In the genomic region with DNA sequence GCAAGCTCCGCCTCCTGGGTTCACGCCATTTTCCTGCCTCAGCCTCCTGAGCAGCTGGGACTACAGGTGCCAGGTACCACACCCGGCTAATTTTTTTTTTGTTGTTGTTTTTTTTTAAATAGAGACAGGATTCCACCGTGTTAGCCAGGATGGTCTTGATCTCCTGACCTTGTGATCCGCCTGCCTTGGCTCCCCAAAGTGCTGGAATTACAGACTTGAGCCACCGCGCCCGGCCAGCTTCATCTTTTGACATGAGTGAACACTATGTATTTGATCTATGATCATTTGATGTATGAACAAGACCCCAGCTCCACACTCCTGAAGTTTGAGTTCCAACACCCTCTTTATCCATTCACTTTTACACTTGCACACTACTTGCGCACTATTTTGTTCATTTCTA, we compare ENCODE assay signal across 20 cellular contexts. TPM values are rescaled to one million over a fixed set of nuclear protein-coding genes. Genes with fewer than 3 reads are reported as not detected.
DNase-seq lines count a peak whose midpoint lies in the region; ATAC-seq and TF ChIP-seq lines count a peak whose summit lies in the region.
"Had no signal": no experiment of that assay in that cellular context is flagged by ENCODE, and none has a peak within 500 bp of the region (broad histone marks: within the 10 kb centered on the region; RNA-seq: fewer than 3 reads in every experiment).

No MANE protein-coding gene starts in this region.

- no peaks in the 10 kb centered on the region for H3K36me3 ChIP-seq in effector memory CD4-positive, alpha-beta T cell (ENCODE audit: control insufficient read depth, insufficient read depth, low read length)

- POLR2A ChIA-PET in activated CD4-positive, alpha-beta memory T cell treated with anti-CD3 and anti-CD28 coated beads, Interleukin-2, amount 10 ng/mL, durations not matched to agents 7 days and 5 days (lab: Charles Lee), result interaction anchor here (0.8 to 1.6 kb wide), 3 partner anchors 99 to 193 kb away, joined by 3 to 4 read pairs (median 4); no protein-coding TSS in a partner anchor

- BruUV-seq in Calu3 (replicated peaks; lab: Mats Ljungman, UMichigan), result no TSS peak

- peaks cover 8 to 14% of the 10 kb centered on the region in 2 donors for H3K9me3 Mint-ChIP-seq in activated T-cell treated with anti-CD3 and anti-CD28 coated beads, Interleukin-2, amount 50 U/mL, for 72 hours
- peaks cover 6% of the 10 kb centered on the region for H3K9me3 Mint-ChIP-seq in activated T-cell treated with anti-CD3 and anti-CD28 coated beads, Interleukin-2, amount 50 U/mL, for 24 hours
- H3K9me3 Mint-ChIP-seq in Calu3 (ENCODE audit: low read depth, unreplicated experiment), result peaks cover 12% of the 10 kb centered on the region
- peaks cover 7% of the 10 kb centered on the region for H3K9me3 Mint-ChIP-seq in natural killer cell treated with Interleukin-12 subunit alpha and Interleukin-12 subunit beta and Interleukin-15 and Interleukin-18, amount 100 ng/mL, for 72 hours
- peaks cover 11% of the 10 kb centered on the region for H3K9me3 Mint-ChIP-seq in activated CD4-positive, alpha-beta memory T cell treated with anti-CD3 and anti-CD28 coated beads, Interleukin-2, amount 10 ng/mL, durations not matched to agents 7 days and 5 days

- H3K27ac Mint-ChIP-seq in activated T-cell treated with anti-CD3 and anti-CD28 coated beads, Interleukin-2, amount 50 U/mL, for 72 hours, result peak overlapping the region; percentile 34
- no peak overlapping the region for H3K27ac Mint-ChIP-seq in activated T-cell treated with anti-CD3 and anti-CD28 coated beads, Interleukin-2, amount 50 U/mL, for 24 hours
- peak overlapping the region; percentile 10 for H3K27ac Mint-ChIP-seq in Calu3 (ENCODE audit: unreplicated experiment)
- H3K27ac Mint-ChIP-seq in natural killer cell treated with Interleukin-12 subunit alpha and Interleukin-12 subunit beta and Interleukin-15 and Interleukin-18, amount 100 ng/mL, for 72 hours, result peak overlapping the region; percentile 85 to 100
- no peak overlapping the region for H3K27ac Mint-ChIP-seq in activated CD4-positive, alpha-beta memory T cell treated with anti-CD3 and anti-CD28 coated beads, Interleukin-2, amount 10 ng/mL, durations not matched to agents 7 days and 5 days
- H3K27ac Mint-ChIP-seq: CD14-positive monocyte had no signal

- no peak for TF ChIP-seq CTCF in Calu3 (IDR thresholded peaks at IDR 0.05; ENCODE audit: unreplicated experiment)

- peak overlapping the region; percentile 92 for H3K27ac ChIP-seq in effector memory CD4-positive, alpha-beta T cell (ENCODE audit: insufficient read depth, low read length, poor library complexity, severe bottlenecking)

- CTCF ChIA-PET in Calu3 (lab: Charles Lee), result no interaction called here
- CTCF ChIA-PET in activated CD4-positive, alpha-beta memory T cell treated with anti-CD3 and anti-CD28 coated beads, Interleukin-2, amount 10 ng/mL, durations not matched to agents 7 days and 5 days (lab: Charles Lee), result interaction anchor here (1.1 to 1.9 kb wide), 3 partner anchors 9 to 63 kb away, joined by 4 to 6 read pairs (median 4); no protein-coding TSS in a partner anchor

- no peak overlapping the region for H3K4me3 ChIP-seq in effector memory CD4-positive, alpha-beta T cell (ENCODE audit: insufficient read depth, low read depth, low read length, poor library complexity, severe bottlenecking)

- no peaks in the 10 kb centered on the region for H3K9me3 ChIP-seq in effector memory CD4-positive, alpha-beta T cell (ENCODE audit: control insufficient read depth, low read length)

- H3K4me3 Mint-ChIP-seq in activated T-cell treated with anti-CD3 and anti-CD28 coated beads, Interleukin-2, amount 50 U/mL, for 72 hours, result no peak overlapping the region
- H3K4me3 Mint-ChIP-seq in activated T-cell treated with anti-CD3 and anti-CD28 coated beads, Interleukin-2, amount 50 U/mL, for 24 hours, result no peak overlapping the region
- no peak overlapping the region for H3K4me3 Mint-ChIP-seq in Calu3 (ENCODE audit: low read depth, unreplicated experiment)
- no peak overlapping the region for H3K4me3 Mint-ChIP-seq in natural killer cell treated with Interleukin-12 subunit alpha and Interleukin-12 subunit beta and Interleukin-15 and Interleukin-18, amount 100 ng/mL, for 72 hours
- H3K4me3 Mint-ChIP-seq in activated CD4-positive, alpha-beta memory T cell treated with anti-CD3 and anti-CD28 coated beads, Interleukin-2, amount 10 ng/mL, durations not matched to agents 7 days and 5 days, result no peak overlapping the region
- H3K4me3 Mint-ChIP-seq: CD14-positive monocyte, H9 had no signal

- peaks cover 69% of the 10 kb centered on the region for H3K4me1 Mint-ChIP-seq in activated T-cell treated with anti-CD3 and anti-CD28 coated beads, Interleukin-2, amount 50 U/mL, for 72 hours (ENCODE audit: low read depth)
- peaks cover 58% of the 10 kb centered on the region for H3K4me1 Mint-ChIP-seq in activated T-cell treated with anti-CD3 and anti-CD28 coated beads, Interleukin-2, amount 50 U/mL, for 24 hours (ENCODE audit: low read depth)
- H3K4me1 Mint-ChIP-seq in Calu3 (ENCODE audit: low read depth, unreplicated experiment), result peaks cover 43% of the 10 kb centered on the region
- peaks cover 48 to 53% of the 10 kb centered on the region in 2 donors for H3K4me1 Mint-ChIP-seq in natural killer cell treated with Interleukin-12 subunit alpha and Interleukin-12 subunit beta and Interleukin-15 and Interleukin-18, amount 100 ng/mL, for 72 hours (ENCODE audit: low read depth in 2 of 2)
- H3K4me1 Mint-ChIP-seq in activated CD4-positive, alpha-beta memory T cell treated with anti-CD3 and anti-CD28 coated beads, Interleukin-2, amount 10 ng/mL, durations not matched to agents 7 days and 5 days, result peaks cover 66% of the 10 kb centered on the region

- intact Hi-C loops in Calu3 (cut with micrococcal nuclease; ENCODE audit: unreplicated experiment), result loop anchor here (10.0 kb wide), 1 partner anchor 188 kb away; a partner anchor contains a TSS

- H3K4me1 ChIP-seq in effector memory CD4-positive, alpha-beta T cell (ENCODE audit: control insufficient read depth, insufficient read depth, low read length, poor library complexity, severe bottlenecking), result peaks cover 47% of the 10 kb centered on the region

- H3K36me3 Mint-ChIP-seq in activated T-cell treated with anti-CD3 and anti-CD28 coated beads, Interleukin-2, amount 50 U/mL, for 72 hours (ENCODE audit: insufficient read depth in 2 of 2), result peaks cover 13 to 18% of the 10 kb centered on the region in 2 donors
- no peaks in the 10 kb centered on the region for H3K36me3 Mint-ChIP-seq in activated T-cell treated with anti-CD3 and anti-CD28 coated beads, Interleukin-2, amount 50 U/mL, for 24 hours (ENCODE audit: low read depth)
- H3K36me3 Mint-ChIP-seq in Calu3 (ENCODE audit: insufficient read depth, unreplicated experiment), result peaks cover 39% of the 10 kb centered on the region
- H3K36me3 Mint-ChIP-seq in natural killer cell treated with Interleukin-12 subunit alpha and Interleukin-12 subunit beta and Interleukin-15 and Interleukin-18, amount 100 ng/mL, for 72 hours, result peaks cover 10% of the 10 kb centered on the region
- peaks cover 18% of the 10 kb centered on the region for H3K36me3 Mint-ChIP-seq in activated CD4-positive, alpha-beta memory T cell treated with anti-CD3 and anti-CD28 coated beads, Interleukin-2, amount 10 ng/mL, durations not matched to agents 7 days and 5 days (ENCODE audit: low read depth)
- H3K36me3 Mint-ChIP-seq: CD14-positive monocyte had no signal

- ATAC-seq in activated T-cell treated with anti-CD3 and anti-CD28 coated beads, Interleukin-2, amount 50 U/mL, for 72 hours (replicated peaks in 1 of 2), result no peak
- no peak for ATAC-seq in natural killer cell treated with Interleukin-12 subunit alpha and Interleukin-12 subunit beta and Interleukin-15 and Interleukin-18, amount 100 ng/mL, for 72 hours
- ATAC-seq in GM18909 (IDR thresholded peaks at IDR 0.05; ENCODE audit: poor library complexity, unreplicated experiment) (no peak), HG02970 (IDR thresholded peaks at IDR 0.05; ENCODE audit: low FRiP score, unreplicated experiment) (no peak)

- H3K27me3 Mint-ChIP-seq in activated T-cell treated with anti-CD3 and anti-CD28 coated beads, Interleukin-2, amount 50 U/mL, for 72 hours (ENCODE audit: low read depth), result no peaks in the 10 kb centered on the region
- H3K27me3 Mint-ChIP-seq in activated T-cell treated with anti-CD3 and anti-CD28 coated beads, Interleukin-2, amount 50 U/mL, for 24 hours, result no peaks in the 10 kb centered on the region
- H3K27me3 Mint-ChIP-seq in Calu3 (ENCODE audit: unreplicated experiment), result no peaks in the 10 kb centered on the region
- H3K27me3 Mint-ChIP-seq in natural killer cell treated with Interleukin-12 subunit alpha and Interleukin-12 subunit beta and Interleukin-15 and Interleukin-18, amount 100 ng/mL, for 72 hours, result no peaks in the 10 kb centered on the region
- no peaks in the 10 kb centered on the region for H3K27me3 Mint-ChIP-seq in activated CD4-positive, alpha-beta memory T cell treated with anti-CD3 and anti-CD28 coated beads, Interleukin-2, amount 10 ng/mL, durations not matched to agents 7 days and 5 days

- no peaks in the 10 kb centered on the region for H3K27me3 ChIP-seq in effector memory CD4-positive, alpha-beta T cell (replicated peaks; ENCODE audit: control insufficient read depth, insufficient read depth, low read length, poor library complexity, severe bottlenecking)

- no peak for DNase-seq in activated T-cell treated with anti-CD3 and anti-CD28 coated beads, Interleukin-2, amount 50 U/mL, for 72 hours
- DNase-seq in activated T-cell treated with anti-CD3 and anti-CD28 coated beads, Interleukin-2, amount 50 U/mL, for 24 hours, result no peak
- no peak for DNase-seq in Calu3
- no peak for DNase-seq in effector memory CD4-positive, alpha-beta T cell
- DNase-seq in natural killer cell treated with Interleukin-12 subunit alpha and Interleukin-12 subunit beta and Interleukin-15 and Interleukin-18, amount 100 ng/mL, for 72 hours (ENCODE audit: low spot score), result no peak
- DNase-seq in activated CD4-positive, alpha-beta memory T cell treated with anti-CD3 and anti-CD28 coated beads, Interleukin-2, amount 10 ng/mL, durations not matched to agents 7 days and 5 days, result no peak
- DNase-seq: ACHN, AML-193, DMS79 treated with DMSO at 0.1 percent for 48 hours, H9, Karpas-422, MM.1S, NCI-H1092 treated with DMSO at 0.1 percent for 48 hours, NCI-H187, NCI-H748 treated with DMSO at 0.1 percent for 48 hours, OCI-M1, SHP77 treated with DMSO at 0.1 percent for 48 hours had no signal

RNA-seq across cellular contexts. Expression of a gene that starts 43.4 kb away (rescaled TPM):
- 100 to 1,000 TPM; 101 to 106 TPM for total RNA-seq in activated T-cell treated with anti-CD3 and anti-CD28 coated beads, Interleukin-2, amount 50 U/mL, for 72 hours
- 15.7 and 15.9 TPM in 2 replicates for total RNA-seq in Calu3 (2022)
- total RNA-seq in natural killer cell treated with Interleukin-12 subunit alpha and Interleukin-12 subunit beta and Interleukin-15 and Interleukin-18, amount 100 ng/mL, for 72 hours, result 10 to 100 TPM; 57.8 to 80.3 TPM
- 10 to 100 TPM; 78.4 to 79.6 TPM for total RNA-seq in activated CD4-positive, alpha-beta memory T cell treated with anti-CD3 and anti-CD28 coated beads, Interleukin-2, amount 10 ng/mL, durations not matched to agents 7 days and 5 days

Comparison
In these comparisons a context has a peak if more than half of its experiments do, and no peak if none do; other contexts are left out.
1. H3K27ac Mint-ChIP-seq: peak in activated T-cell treated with anti-CD3 and anti-CD28 coated beads, Interleukin-2, amount 50 U/mL, for 72 hours (single experiment), Calu3 (single experiment) and natural killer cell treated with Interleukin-12 subunit alpha and Interleukin-12 subunit beta and Interleukin-15 and Interleukin-18, amount 100 ng/mL, for 72 hours (2 of 2); none in activated T-cell treated with anti-CD3 and anti-CD28 coated beads, Interleukin-2, amount 50 U/mL, for 24 hours (single experiment) and activated CD4-positive, alpha-beta memory T cell treated with anti-CD3 and anti-CD28 coated beads, Interleukin-2, amount 10 ng/mL, durations not matched to agents 7 days and 5 days (single experiment).